Comparison of ENCODE assay signal across 18 cellular contexts in genomic region chr4:125770814-125771398, GRCh38.
"Had no signal": no experiment of that assay in that cellular context is flagged by ENCODE, and none has a peak within 500 bp of the region (broad histone marks: within the 10 kb centered on the region; RNA-seq: fewer than 3 reads in every experiment).

No MANE protein-coding gene starts in this region.

- DNase-seq: activated CD4-positive, alpha-beta T cell treated with anti-CD3 and anti-CD28 coated beads for 4 hours; activated CD8-positive, alpha-beta memory T cell treated with anti-CD3 and anti-CD28 coated beads, Interleukin-2, amount 50 U/mL, for 4 hours; activated CD8-positive, alpha-beta T cell treated with anti-CD3 and anti-CD28 coated beads for 36 hours; activated gamma-delta T cell treated with Interleukin-2 at 50 U/mL for 16 hours; activated naive CD4-positive, alpha-beta T cell treated with anti-CD3 and anti-CD28 coated beads, Interleukin-2, amount 10 ng/mL, durations not matched to agents 7 days and 5 days; activated naive CD8-positive, alpha-beta T cell treated with anti-CD3 and anti-CD28 coated beads for 36 hours; activated T-cell treated with anti-CD3 and anti-CD28 coated beads, Interleukin-2, amount 50 U/mL, for 72 hours; brain microvascular endothelial cell; cerebellar nuclear complex; MM.1S; NCI-H1105 treated with DMSO at 0.1 percent for 48 hours; NCI-H1436 treated with DMSO at 0.1 percent for 48 hours; NCI-H187; NCI-H2081; NCI-H510A treated with DMSO at 0.1 percent for 48 hours; NCI-H69 had no signal

- H3K9ac ChIP-seq: KMS-11 had no signal

- H3K4me2 ChIP-seq: KMS-11 had no signal

- H3K36me3 ChIP-seq: brain microvascular endothelial cell had no signal

- H3K27ac ChIP-seq: brain microvascular endothelial cell, KMS-11 had no signal

- ATAC-seq: activated CD4-positive, CD25-positive, alpha-beta regulatory T cell treated with anti-CD3 and anti-CD28 coated beads, Interleukin-2, amount 50 U/mL, for 24 hours; activated CD8-positive, alpha-beta T cell treated with anti-CD3 and anti-CD28 coated beads for 36 hours; activated T-cell treated with anti-CD3 and anti-CD28 coated beads, Interleukin-2, amount 50 U/mL, for 72 hours had no signal

- H3K27me3 ChIP-seq: brain microvascular endothelial cell had no signal
